9 cellular contexts compared by ENCODE assay signal in the genomic region with DNA sequence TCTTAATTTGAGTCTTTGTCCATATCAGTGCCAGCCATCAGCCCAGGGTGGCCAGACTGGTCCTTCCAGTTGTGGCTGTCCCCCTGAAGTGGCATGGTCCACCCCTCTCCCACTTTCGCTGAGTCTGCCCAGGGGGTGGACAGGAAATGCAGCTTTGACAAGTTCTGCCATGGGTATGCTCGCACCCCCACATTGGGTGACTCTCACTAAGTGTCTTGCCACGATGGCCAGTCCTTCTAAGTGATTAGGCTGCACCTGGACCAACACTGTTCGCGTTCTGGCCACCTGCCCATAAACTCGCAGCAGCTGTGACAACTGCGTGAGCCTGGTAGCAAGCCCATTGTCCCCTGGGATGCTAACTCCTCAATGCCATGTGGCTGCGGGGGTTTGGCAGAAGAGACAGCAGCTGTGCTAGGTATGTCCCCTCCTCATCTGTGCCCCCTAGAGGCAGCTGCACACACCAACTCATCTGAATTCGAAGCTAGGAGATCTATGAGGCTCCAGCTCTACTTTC. TPM values are rescaled to one million over a fixed set of nuclear protein-coding genes. Genes with fewer than 3 reads are reported as not detected.
DNase-seq lines count a peak whose midpoint lies in the region; ATAC-seq and TF ChIP-seq lines count a peak whose summit lies in the region.
"Had no signal": no experiment of that assay in that cellular context is flagged by ENCODE, and none has a peak within 500 bp of the region (broad histone marks: within the 10 kb centered on the region; RNA-seq: fewer than 3 reads in every experiment).

No MANE protein-coding gene starts in this region.

- H3K27ac Mint-ChIP-seq in activated naive CD4-positive, alpha-beta T cell treated with anti-CD3 and anti-CD28 coated beads, Interleukin-2, amount 10 ng/mL, durations not matched to agents 7 days and 5 days: no peak overlapping the region
- H3K27ac Mint-ChIP-seq in activated T-helper 17 cell treated with anti-CD3 and anti-CD28 coated beads, Interleukin-2, amount 50 U/mL, for 72 hours: no peak overlapping the region

- H3K36me3 ChIP-seq in DOHH2 (ENCODE audit: control insufficient read depth, low read length) (no peaks in the 10 kb centered on the region), MM.1S (replicated peaks; ENCODE audit: insufficient read depth, low read length) (no peaks in the 10 kb centered on the region)

- H4K20me1 ChIP-seq in DOHH2 (ENCODE audit: control insufficient read depth, insufficient read depth, low read depth, low read length): no peaks in the 10 kb centered on the region
- H4K20me1 ChIP-seq in MM.1S (ENCODE audit: insufficient read depth, low read length): no peaks in the 10 kb centered on the region

- no peak overlapping the region for H3K9ac ChIP-seq in MM.1S (ENCODE audit: low read length)
- H3K9ac ChIP-seq: KMS-11 had no signal

- CTCF ChIA-PET in activated naive CD4-positive, alpha-beta T cell treated with anti-CD3 and anti-CD28 coated beads, Interleukin-2, amount 10 ng/mL, durations not matched to agents 7 days and 5 days (lab: Charles Lee): no interaction called here

- no peaks in the 10 kb centered on the region for H3K36me3 Mint-ChIP-seq in activated naive CD4-positive, alpha-beta T cell treated with anti-CD3 and anti-CD28 coated beads, Interleukin-2, amount 10 ng/mL, durations not matched to agents 7 days and 5 days
- no peaks in the 10 kb centered on the region for H3K36me3 Mint-ChIP-seq in activated T-helper 17 cell treated with anti-CD3 and anti-CD28 coated beads, Interleukin-2, amount 50 U/mL, for 72 hours (ENCODE audit: low read depth)

- peaks cover 3% of the 10 kb centered on the region for H3K27me3 Mint-ChIP-seq in activated naive CD4-positive, alpha-beta T cell treated with anti-CD3 and anti-CD28 coated beads, Interleukin-2, amount 10 ng/mL, durations not matched to agents 7 days and 5 days
- H3K27me3 Mint-ChIP-seq in activated T-helper 17 cell treated with anti-CD3 and anti-CD28 coated beads, Interleukin-2, amount 50 U/mL, for 72 hours: peaks cover 21% of the 10 kb centered on the region

- H3K9me3 ChIP-seq in DOHH2 (ENCODE audit: control insufficient read depth, insufficient read depth, low read length) (no peaks in the 10 kb centered on the region), MM.1S (replicated peaks; ENCODE audit: insufficient read depth, low read length) (no peaks in the 10 kb centered on the region)

- H3K4me3 ChIP-seq in DOHH2 (ENCODE audit: low read length) (no peak overlapping the region), MM.1S (ENCODE audit: low read length) (no peak overlapping the region)

- H3K27ac ChIP-seq in DOHH2 (ENCODE audit: low read depth, low read length) (no peak overlapping the region), MM.1S (ENCODE audit: low read length) (no peak overlapping the region)
- H3K27ac ChIP-seq: KMS-11 had no signal

- ATAC-seq in GM21576 (IDR thresholded peaks at IDR 0.05; ENCODE audit: unreplicated experiment) (peak; percentile 49), SK-N-SH treated with all-trans-retinoic acid at 6 μM for 48 hours (peak; percentile 69), left lobe of liver (peak; percentile 89)
- ATAC-seq in activated T-helper 17 cell treated with anti-CD3 and anti-CD28 coated beads, Interleukin-2, amount 50 U/mL, for 72 hours (replicated peaks): no peak

- peak; percentile 6 for DNase-seq in MM.1S
- DNase-seq in left lobe of liver (ENCODE audit: low spot score): peak; percentile 49
- DNase-seq in activated naive CD4-positive, alpha-beta T cell (lab: John Stamatoyannopoulos, UW): no peak
- DNase-seq in activated naive CD4-positive, alpha-beta T cell treated with anti-CD3 and anti-CD28 coated beads, Interleukin-2, amount 10 ng/mL, durations not matched to agents 7 days and 5 days: no peak

- no peaks in the 10 kb centered on the region for H3K79me2 ChIP-seq in DOHH2 (ENCODE audit: control insufficient read depth, low read length)
- no peaks in the 10 kb centered on the region for H3K79me2 ChIP-seq in MM.1S (ENCODE audit: low read length)

- TF ChIP-seq CTCF in DOHH2 (IDR thresholded peaks at IDR 0.05; ENCODE audit: low read depth, low read length, poor library complexity, severe bottlenecking): peak; percentile 55
- peak; percentile 25 for TF ChIP-seq CTCF in MM.1S (IDR thresholded peaks at IDR 0.05; ENCODE audit: low read length)

- no peaks in the 10 kb centered on the region for H3K4me1 ChIP-seq in DOHH2 (ENCODE audit: control insufficient read depth, low read length)
- peaks cover 20% of the 10 kb centered on the region for H3K4me1 ChIP-seq in MM.1S (ENCODE audit: low read length)

- no peaks in the 10 kb centered on the region for H3F3A ChIP-seq in DOHH2 (ENCODE audit: control insufficient read depth, insufficient read depth)
- peaks cover 9% of the 10 kb centered on the region for H3F3A ChIP-seq in MM.1S (ENCODE audit: insufficient read depth, low read length)

- H3K4me1 Mint-ChIP-seq in activated naive CD4-positive, alpha-beta T cell treated with anti-CD3 and anti-CD28 coated beads, Interleukin-2, amount 10 ng/mL, durations not matched to agents 7 days and 5 days: no peaks in the 10 kb centered on the region
- no peaks in the 10 kb centered on the region for H3K4me1 Mint-ChIP-seq in activated T-helper 17 cell treated with anti-CD3 and anti-CD28 coated beads, Interleukin-2, amount 50 U/mL, for 72 hours

- no peak overlapping the region for H3K4me3 Mint-ChIP-seq in activated naive CD4-positive, alpha-beta T cell treated with anti-CD3 and anti-CD28 coated beads, Interleukin-2, amount 10 ng/mL, durations not matched to agents 7 days and 5 days
- H3K4me3 Mint-ChIP-seq in activated T-helper 17 cell treated with anti-CD3 and anti-CD28 coated beads, Interleukin-2, amount 50 U/mL, for 72 hours: no peak overlapping the region

- H3K9me2 ChIP-seq in DOHH2 (replicated peaks; ENCODE audit: control insufficient read depth, low read length) (no peaks in the 10 kb centered on the region), MM.1S (replicated peaks; ENCODE audit: insufficient read depth, low read length) (no peaks in the 10 kb centered on the region)

- H3K9me3 Mint-ChIP-seq in activated naive CD4-positive, alpha-beta T cell treated with anti-CD3 and anti-CD28 coated beads, Interleukin-2, amount 10 ng/mL, durations not matched to agents 7 days and 5 days: no peaks in the 10 kb centered on the region
- H3K9me3 Mint-ChIP-seq in activated T-helper 17 cell treated with anti-CD3 and anti-CD28 coated beads, Interleukin-2, amount 50 U/mL, for 72 hours: peaks cover 3% of the 10 kb centered on the region

- H3K4me2 ChIP-seq in DOHH2 (ENCODE audit: low read length) (no peak overlapping the region), MM.1S (ENCODE audit: low read depth, low read length) (no peak overlapping the region)
- H3K4me2 ChIP-seq: KMS-11 had no signal

- no peaks in the 10 kb centered on the region for H3K27me3 ChIP-seq in DOHH2 (ENCODE audit: control insufficient read depth, low read length)
- no peaks in the 10 kb centered on the region for H3K27me3 ChIP-seq in MM.1S (replicated peaks; ENCODE audit: insufficient read depth, low read length)

- no peak overlapping the region for H2AFZ ChIP-seq in MM.1S (ENCODE audit: low read length)

TF ChIP-seq in SK-N-SH treated with all-trans-retinoic acid at 6 μM for 48 hours, 23 proteins besides CTCF, POLR2A, EP300 and RAD21:
- TF ChIP-seq ZNF565 (CRISPR knock-in tag; conservative IDR thresholded peaks at IDR 0.05; ENCODE audit: low read depth): no peak
- TF ChIP-seq CSDC2 (CRISPR knock-in tag; IDR thresholded peaks at IDR 0.05): no peak
- TF ChIP-seq ARNTL (CRISPR knock-in tag; IDR thresholded peaks at IDR 0.05; ENCODE audit: borderline replicate concordance, low read depth): no peak
- TF ChIP-seq TOX (CRISPR knock-in tag; IDR thresholded peaks at IDR 0.05; ENCODE audit: borderline replicate concordance): no peak

RNA-seq across cellular contexts. Expression of a gene that starts 10.0 kb away (rescaled TPM):
- 7.0 TPM for total RNA-seq in left lobe of liver
- not detected for total RNA-seq in activated T-helper 17 cell treated with anti-CD3 and anti-CD28 coated beads, Interleukin-2, amount 50 U/mL, for 72 hours

Comparison
In these comparisons a context has a peak if more than half of its experiments do, and no peak if none do; other contexts are left out.
1. DNase-seq: peak in MM.1S (single experiment) and left lobe of liver (single experiment); none in activated naive CD4-positive, alpha-beta T cell (0 of 4) and activated naive CD4-positive, alpha-beta T cell treated with anti-CD3 and anti-CD28 coated beads, Interleukin-2, amount 10 ng/mL, durations not matched to agents 7 days and 5 days (single experiment).